Comparison of ENCODE assay signal across 17 cellular contexts in the genomic region with DNA sequence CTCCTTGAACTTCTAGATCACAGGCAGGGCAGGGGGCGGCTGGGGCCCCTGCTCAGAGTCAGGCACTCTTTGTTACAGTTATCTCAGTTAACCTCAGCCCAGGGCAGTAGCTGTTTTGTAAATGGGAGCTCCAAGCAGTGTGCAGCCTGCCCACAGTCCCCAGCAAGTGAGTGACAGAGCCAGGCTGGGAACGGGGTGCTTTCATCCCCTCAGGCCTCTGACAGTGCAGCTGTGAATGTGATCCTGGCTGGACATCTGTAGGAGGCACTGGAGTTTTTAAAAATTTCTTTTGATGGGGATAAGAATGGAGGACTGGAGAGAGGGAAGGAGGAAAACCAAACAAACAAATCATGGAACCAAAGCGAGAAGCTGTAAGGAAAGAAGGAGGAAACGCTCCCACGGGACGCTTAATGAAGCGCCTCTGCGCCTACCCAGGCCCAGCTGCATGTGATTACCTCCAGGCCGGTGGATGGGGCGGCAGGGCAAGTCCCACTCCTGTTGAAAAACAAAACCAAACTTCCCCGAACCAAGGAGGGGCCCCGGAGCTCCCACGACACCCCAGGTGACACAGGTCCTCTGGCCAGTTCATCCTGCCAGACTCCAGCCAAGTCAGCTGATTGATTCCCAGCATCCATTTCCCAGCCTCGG. TPM values are rescaled to one million over a fixed set of nuclear protein-coding genes. Genes with fewer than 3 reads are reported as not detected.
DNase-seq lines count a peak whose midpoint lies in the region; TF ChIP-seq lines count a peak whose summit lies in the region.
"Had no signal": no experiment of that assay in that cellular context is flagged by ENCODE, and none has a peak within 500 bp of the region (broad histone marks: within the 10 kb centered on the region; RNA-seq: fewer than 3 reads in every experiment).

No MANE protein-coding gene starts in this region.

- no peaks in the 10 kb centered on the region for H3K4me1 ChIP-seq in HEK293 (ENCODE audit: control insufficient read depth, insufficient read depth, low read length)
- H3K4me1 ChIP-seq in endodermal cell (ENCODE audit: control insufficient read depth, insufficient read depth, low read length) = no peaks in the 10 kb centered on the region
- peaks cover 56% of the 10 kb centered on the region for H3K4me1 ChIP-seq in testis
- H3K4me1 ChIP-seq: A549 had no signal

- H3K27me3 ChIP-seq in endodermal cell (ENCODE audit: control insufficient read depth, insufficient read depth, low read length, poor library complexity, severe bottlenecking) (no peaks in the 10 kb centered on the region), testis (no peaks in the 10 kb centered on the region)

- CTCF ChIA-PET in HEK293 (lab: Yijun Ruan, JAX) = interaction anchor here (0.6 to 2.3 kb wide), 6 partner anchors 10 to 98 kb away, joined by 3 to 12 read pairs (median 3); no protein-coding TSS in a partner anchor

- H3K27ac ChIP-seq in HEK293 (ENCODE audit: extremely low read depth, low read depth, low read length) (no peak overlapping the region), endodermal cell (ENCODE audit: low read depth, low read length) (peak overlapping the region; percentile 17), testis (peak overlapping the region; percentile 25 to 70)
- H3K27ac ChIP-seq: A549, SK-N-MC had no signal

- POLR2A ChIA-PET in HEK293 (lab: Yijun Ruan, JAX) = no interaction called here

- no peaks in the 10 kb centered on the region for H3K36me3 ChIP-seq in HEK293 (ENCODE audit: control insufficient read depth in 2 of 2, insufficient read depth in 1 of 2, low read length in 2 of 2)
- H3K36me3 ChIP-seq in endodermal cell (ENCODE audit: control insufficient read depth, insufficient read depth, low read length) = no peaks in the 10 kb centered on the region
- no peaks in the 10 kb centered on the region for H3K36me3 ChIP-seq in testis (ENCODE audit: low read depth, missing control alignments)

- DNase-seq in endodermal cell = no peak
- DNase-seq in testis = no peak
- DNase-seq in activated T-cell treated with anti-CD3 and anti-CD28 coated beads, Interleukin-2, amount 50 U/mL, for 48 hours = no peak
- no peak for DNase-seq in cortex of kidney (lab: John Stamatoyannopoulos, UW)
- no peak for DNase-seq in NCI-H1436 (lab: John Stamatoyannopoulos, UW)
- DNase-seq: C1 segment of cervical spinal cord; CD8-positive, alpha-beta memory T cell; KG1; NCI-H1105 treated with DMSO at 0.1 percent for 48 hours; NCI-H187 treated with DMSO at 0.1 percent for 48 hours; NCI-H2171; NCI-H446; Right ventricle myocardium superior had no signal

- 90 to 91% methylated on average over 12 to 14 of the region's 14 CpGs for WGBS in endodermal cell (ENCODE audit: insufficient coverage in 1 of 2, insufficient read length in 1 of 2), 2 experiments
- 66 to 70% methylated on average over 13 to 14 of the region's 14 CpGs for WGBS in testis, 2 donors

- no peaks in the 10 kb centered on the region for H3K9me3 ChIP-seq in HEK293 (ENCODE audit: control insufficient read depth, insufficient read depth, low read depth, low read length)
- H3K9me3 ChIP-seq in endodermal cell (ENCODE audit: control insufficient read depth, low read length) = no peaks in the 10 kb centered on the region
- no peaks in the 10 kb centered on the region for H3K9me3 ChIP-seq in testis
- H3K9me3 ChIP-seq: A549 had no signal

- H3K4me3 Mint-ChIP-seq in endodermal cell (no peak overlapping the region), nephron (peak overlapping the region in 2 of 3 experiments; percentile 27 to 39)
- H3K4me3 Mint-ChIP-seq: CD8-positive, alpha-beta memory T cell had no signal

- H3K4me1 Mint-ChIP-seq in endodermal cell = no peaks in the 10 kb centered on the region
- H3K4me1 Mint-ChIP-seq in nephron = peaks cover 76% of the 10 kb centered on the region
- H3K4me1 Mint-ChIP-seq: CD8-positive, alpha-beta memory T cell had no signal

- intact Hi-C loops in testis (cut with DNase I; ENCODE audit: low total_unique reads) = no loop called here

- no peak overlapping the region for H3K9ac ChIP-seq in endodermal cell (ENCODE audit: extremely low read depth, low read length, poor library complexity, severe bottlenecking)

- TF ChIP-seq POLR2A in testis (IDR thresholded peaks at IDR 0.05) = no peak

- H3K27me3 Mint-ChIP-seq in endodermal cell (ENCODE audit: insufficient read depth) = peaks cover 8% of the 10 kb centered on the region
- peaks cover 43% of the 10 kb centered on the region for H3K27me3 Mint-ChIP-seq in nephron (ENCODE audit: low read depth)

- H3K27ac Mint-ChIP-seq in endodermal cell (no peak overlapping the region), nephron (peak overlapping the region; percentile 73 to 91 (median 79))

- H3K4me3 ChIP-seq in HEK293 (ENCODE audit: low read depth, low read length) (no peak overlapping the region), endodermal cell (ENCODE audit: low read length) (no peak overlapping the region), testis (no peak overlapping the region)
- H3K4me3 ChIP-seq: A549, SK-N-MC had no signal

- H3K36me3 Mint-ChIP-seq in endodermal cell (ENCODE audit: low read depth) = no peaks in the 10 kb centered on the region
- H3K36me3 Mint-ChIP-seq in nephron (ENCODE audit: low read depth) = peaks cover 4% of the 10 kb centered on the region
- H3K36me3 Mint-ChIP-seq: CD8-positive, alpha-beta memory T cell had no signal

- no peak for TF ChIP-seq CTCF in HEK293 (tag by site-specific recombination; IDR thresholded peaks at IDR 0.05)
- no peak for TF ChIP-seq CTCF in endodermal cell (conservative IDR thresholded peaks at IDR 0.05)
- no peak for TF ChIP-seq CTCF in nephron (IDR thresholded peaks at IDR 0.05; ENCODE audit: unreplicated experiment in 3 of 3)
- TF ChIP-seq CTCF in testis (IDR thresholded peaks at IDR 0.05) = no peak

- H3K9me3 Mint-ChIP-seq in endodermal cell = no peaks in the 10 kb centered on the region
- H3K9me3 Mint-ChIP-seq in nephron = no peaks in the 10 kb centered on the region

TF ChIP-seq in HEK293, 187 proteins besides CTCF, POLR2A, EP300 and RAD21:
- TF ChIP-seq ZFHX2 (tag by site-specific recombination; conservative IDR thresholded peaks at IDR 0.05) (peak; percentile 56), EGR2 (tag by site-specific recombination; IDR thresholded peaks at IDR 0.05; ENCODE audit: low read depth) (peak; percentile 85), ZNF114 (tag by site-specific recombination; IDR thresholded peaks at IDR 0.05) (no peak), MEIS1 (CRISPR knock-in tag; IDR thresholded peaks at IDR 0.05; ENCODE audit: borderline replicate concordance) (no peak), SCRT1 (tag by site-specific recombination; IDR thresholded peaks at IDR 0.05; ENCODE audit: borderline replicate concordance) (no peak), ZNF571 (tag by site-specific recombination; IDR thresholded peaks at IDR 0.05) (no peak), ZNF747 (tag by site-specific recombination; IDR thresholded peaks at IDR 0.05) (no peak)
- TF ChIP-seq, protein P1, sequence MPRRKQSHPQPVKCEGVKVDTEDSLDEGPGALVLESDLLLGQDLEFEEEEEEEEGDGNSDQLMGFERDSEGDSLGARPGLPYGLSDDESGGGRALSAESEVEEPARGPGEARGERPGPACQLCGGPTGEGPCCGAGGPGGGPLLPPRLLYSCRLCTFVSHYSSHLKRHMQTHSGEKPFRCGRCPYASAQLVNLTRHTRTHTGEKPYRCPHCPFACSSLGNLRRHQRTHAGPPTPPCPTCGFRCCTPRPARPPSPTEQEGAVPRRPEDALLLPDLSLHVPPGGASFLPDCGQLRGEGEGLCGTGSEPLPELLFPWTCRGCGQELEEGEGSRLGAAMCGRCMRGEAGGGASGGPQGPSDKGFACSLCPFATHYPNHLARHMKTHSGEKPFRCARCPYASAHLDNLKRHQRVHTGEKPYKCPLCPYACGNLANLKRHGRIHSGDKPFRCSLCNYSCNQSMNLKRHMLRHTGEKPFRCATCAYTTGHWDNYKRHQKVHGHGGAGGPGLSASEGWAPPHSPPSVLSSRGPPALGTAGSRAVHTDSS (tag by site-specific recombination; IDR thresholded peaks at IDR 0.05) = no peak

RNA-seq across cellular contexts. Expression of gene SCUBE1, which starts 40.6 kb away (rescaled TPM):
- total RNA-seq in endodermal cell (under 1 TPM; 0.13 to 0.95 TPM), testis (10 to 100 TPM; 23.5 to 28.9 TPM)
- polyA plus RNA-seq in endodermal cell (2013, experiment 1 of 2) = 32.3 TPM
- 25.2 TPM for polyA plus RNA-seq in endodermal cell (2013, experiment 2 of 2)
- 11.0 TPM for polyA plus RNA-seq in testis (ENCODE audit: insufficient read depth, low read depth, low replicate concordance)
- polyA plus RNA-seq: CD8-positive, alpha-beta memory T cell had no signal

Comparison
In these comparisons a context has a peak if more than half of its experiments do, and no peak if none do; other contexts are left out.
1. RNA of gene SCUBE1, which starts 40.6 kb away (total RNA-seq): 23.5 to 28.9 TPM in testis; 0.13 to 0.95 TPM in endodermal cell; every median in the first group is over 10 times any median in the second.